Comparison of ENCODE assay signal across 25 cellular contexts in the genomic region with DNA sequence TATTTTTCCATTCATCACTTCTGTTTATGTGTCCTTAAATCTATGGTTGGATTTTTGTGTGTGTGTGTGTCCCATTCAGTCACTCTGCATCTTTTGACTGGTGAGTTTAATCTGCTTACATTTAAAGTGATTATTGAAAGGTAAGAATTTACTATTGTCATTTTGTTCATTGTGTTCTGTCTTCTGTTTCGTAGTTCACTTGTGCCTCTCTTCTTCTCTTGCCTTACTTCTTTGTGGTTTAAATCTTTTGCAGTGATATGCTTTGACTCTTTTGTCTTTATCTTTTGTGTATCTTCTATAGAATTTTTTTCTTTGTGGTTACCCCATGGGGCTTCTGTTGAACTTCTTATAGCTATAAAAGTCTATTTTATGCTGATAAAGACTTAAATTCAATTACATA.
A peak's percentile ranks its signal among the peaks of the same experiment; 100 is the strongest.
DNase-seq lines count a peak whose midpoint lies in the region; ATAC-seq, FAIRE-seq and TF ChIP-seq lines count a peak whose summit lies in the region.
"Had no signal": no experiment of that assay in that cellular context is flagged by ENCODE, and none has a peak within 500 bp of the region (broad histone marks: within the 10 kb centered on the region; RNA-seq: fewer than 3 reads in every experiment).

No MANE protein-coding gene starts in this region.

- TF ChIP-seq EP300 in H1 (IDR thresholded peaks at IDR 0.05; ENCODE audit: borderline replicate concordance in 1 of 2, low read depth in 2 of 2, low read length in 2 of 2) (no peak), neural cell (conservative IDR thresholded peaks at IDR 0.05; ENCODE audit: poor library complexity, severe bottlenecking) (no peak), upper lobe of left lung (IDR thresholded peaks at IDR 0.05) (no peak)

- H4K20me1 ChIP-seq in H1 (replicated peaks in 1 of 2; ENCODE audit: control insufficient read depth in 1 of 2, insufficient read depth in 2 of 2, low read length in 2 of 2) = no peaks in the 10 kb centered on the region
- no peaks in the 10 kb centered on the region for H4K20me1 ChIP-seq in neural cell (ENCODE audit: insufficient read depth)
- H4K20me1 ChIP-seq: BLaER1 had no signal

- H3K56ac ChIP-seq in H1 (replicated peaks; ENCODE audit: insufficient read length, low read depth, low read length) = peak overlapping the region; percentile 51

- no peaks in the 10 kb centered on the region for H3K79me1 ChIP-seq in H1 (ENCODE audit: low read depth, low read length)

- CTCF ChIA-PET in H1 (lab: Charles Lee; ENCODE audit: partially characterized antibody) = no interaction called here

- POLR2A ChIA-PET in H1 (lab: Charles Lee; ENCODE audit: partially characterized antibody) = no interaction called here

- H4K8ac ChIP-seq in H1 (ENCODE audit: extremely low read depth, insufficient read depth, low read length) = no peak overlapping the region

- in situ Hi-C loops in HAP-1 (cut with MboI; ENCODE audit: low sequenced_read_pairs) = no loop called here

- H2BK15ac ChIP-seq in H1 (ENCODE audit: low read length) = no peak overlapping the region

- H3K4me3 ChIP-seq in HAP-1 (no peak overlapping the region), H1 (ENCODE audit: extremely low read depth in 1 of 4, insufficient read depth in 2 of 4, low read depth in 3 of 4, low read length in 4 of 4) (no peak overlapping the region), neural cell (ENCODE audit: low read length) (no peak overlapping the region), upper lobe of left lung (no peak overlapping the region)
- H3K4me3 ChIP-seq: BLaER1, GM12878 had no signal

- H3K18ac ChIP-seq in H1 (ENCODE audit: extremely low read depth, low read length) = no peak overlapping the region

- peak; percentile 35 to 99 for DNase-seq in HAP-1 (ENCODE audit: low spot score in 2 of 2)
- no peak for DNase-seq in H1 (ENCODE audit: low read depth in 1 of 2, low spot score in 2 of 2)
- DNase-seq in upper lobe of left lung = no peak
- DNase-seq: 8988T; ACHN; BE2C; C1 segment of cervical spinal cord; CD4-positive, alpha-beta memory T cell; CD4-positive, CD25-positive, alpha-beta regulatory T cell; CD8-positive, alpha-beta memory T cell; COR-L47; DMS 273 treated with DMSO at 0.1 percent for 48 hours; DMS153; DMS53; DMS79; DND-41; EL; GDM1 had no signal

- TF ChIP-seq POLR2A in H1 (IDR thresholded peaks at IDR 0.05; ENCODE audit: control extremely low read depth in 1 of 2, low read depth in 2 of 2, low read length in 2 of 2) = no peak
- TF ChIP-seq POLR2A in upper lobe of left lung (IDR thresholded peaks at IDR 0.05) = no peak

- H3K79me2 ChIP-seq in H1 (ENCODE audit: control insufficient read depth in 1 of 2, insufficient read depth in 2 of 2, low read length in 2 of 2) = no peaks in the 10 kb centered on the region
- H3K79me2 ChIP-seq in neural cell (replicated peaks; ENCODE audit: insufficient read depth, low read length) = no peaks in the 10 kb centered on the region

- H3K14ac ChIP-seq in H1 (ENCODE audit: insufficient read length) = no peak overlapping the region

- H3F3A ChIP-seq in neural cell (ENCODE audit: insufficient read depth, low read length, poor library complexity, severe bottlenecking) = no peaks in the 10 kb centered on the region

- ATAC-seq in upper lobe of left lung (ENCODE audit: low FRiP score in 2 of 2) (no peak), GM21360 (IDR thresholded peaks at IDR 0.05; ENCODE audit: unreplicated experiment) (no peak)
- ATAC-seq: GM12878 had no signal

- H2AK5ac ChIP-seq in H1 (ENCODE audit: low read depth, low read length) = no peak overlapping the region

- H3K27me3 ChIP-seq in HAP-1 (ENCODE audit: low read depth) (no peaks in the 10 kb centered on the region), H1 (replicated peaks in 1 of 4; ENCODE audit: control insufficient read depth in 3 of 4, extremely low read depth in 1 of 4, insufficient read depth in 3 of 4, low read length in 3 of 4) (no peaks in the 10 kb centered on the region), neural cell (ENCODE audit: insufficient read depth, low read depth, low read length) (no peaks in the 10 kb centered on the region), upper lobe of left lung (no peaks in the 10 kb centered on the region)
- H3K27me3 ChIP-seq: BE2C, BLaER1 had no signal

- H2BK5ac ChIP-seq in H1 (ENCODE audit: low read depth, low read length) = no peak overlapping the region

- H2BK12ac ChIP-seq in H1 (ENCODE audit: low read depth, low read length) = no peak overlapping the region

- no peak overlapping the region for H2BK20ac ChIP-seq in H1 (ENCODE audit: low read length)

- no peak overlapping the region for H2BK120ac ChIP-seq in H1 (replicated peaks; ENCODE audit: low read depth, low read length)

- no peak overlapping the region for H3K9ac ChIP-seq in H1 (replicated peaks in 1 of 4; ENCODE audit: extremely low read depth in 1 of 4, low read depth in 3 of 4, low read length in 3 of 4)
- no peak overlapping the region for H3K9ac ChIP-seq in neural cell (ENCODE audit: low read length)
- H3K9ac ChIP-seq: BLaER1 had no signal

- 71% methylated on average over 1 of the region's 1 CpG; no CpG with 5 or more reads in 1 of the 2 experiments for WGBS in H1 (ENCODE audit: extremely low coverage in 1 of 2, insufficient coverage in 1 of 2, insufficient read length in 1 of 2, insufficient replicate concordance in 2 of 2, low coverage in 1 of 2, low lambda C conversion rate in 2 of 2, missing lambda C conversion rate in 1 of 2), 2 experiments
- 85% methylated on average over 1 of the region's 1 CpG for WGBS in upper lobe of left lung, 2 donors

- H3K4me2 ChIP-seq in H1 (ENCODE audit: insufficient read depth in 1 of 2, low read depth in 2 of 2, low read length in 2 of 2) = no peak overlapping the region
- no peak overlapping the region for H3K4me2 ChIP-seq in neural cell (ENCODE audit: low read length)
- H3K4me2 ChIP-seq: BLaER1 had no signal

- no peak for FAIRE-seq in H1 (lab: Jason Lieb, UNC)
- FAIRE-seq: A204.1, GM12878, GM12892, GM18507 had no signal

- peaks cover 22% of the 10 kb centered on the region for H3K4me1 ChIP-seq in HAP-1
- H3K4me1 ChIP-seq in H1 (replicated peaks in 1 of 4; ENCODE audit: control insufficient read depth in 3 of 4, insufficient read depth in 4 of 4, low read length in 3 of 4) = no peaks in the 10 kb centered on the region
- H3K4me1 ChIP-seq in upper lobe of left lung = no peaks in the 10 kb centered on the region
- H3K4me1 ChIP-seq: BE2C, BLaER1 had no signal

- TF ChIP-seq RAD21 in H1 (IDR thresholded peaks at IDR 0.05 in 1 of 2, conservative IDR thresholded peaks at IDR 0.05 in 1 of 2; ENCODE audit: low read depth in 2 of 2, low read length in 2 of 2) (no peak), neural cell (conservative IDR thresholded peaks at IDR 0.05) (no peak)

- no peak overlapping the region for H3K23ac ChIP-seq in H1 (ENCODE audit: insufficient read length)

- no peak overlapping the region for H4K91ac ChIP-seq in H1 (replicated peaks; ENCODE audit: insufficient read length, low read length)

- H3K9me3 ChIP-seq in HAP-1 (0 out of 2 replicates have a peak, but pooled peaks cover 4% of the 10 kb centered on the region), H1 (ENCODE audit: insufficient read depth in 2 of 2, low read depth in 1 of 2, low read length in 1 of 2) (no peaks in the 10 kb centered on the region), neural cell (ENCODE audit: low read length) (no peaks in the 10 kb centered on the region), upper lobe of left lung (no peaks in the 10 kb centered on the region)
- H3K9me3 ChIP-seq: BE2C, BLaER1 had no signal

- H2AFZ ChIP-seq in H1 (ENCODE audit: low read length) (no peak overlapping the region), neural cell (ENCODE audit: low read depth, low read length) (no peak overlapping the region)

- H3K23me2 ChIP-seq in H1 (ENCODE audit: low read depth, low read length) = no peaks in the 10 kb centered on the region

- H3K36me3 ChIP-seq in HAP-1 (replicated peaks) (no peaks in the 10 kb centered on the region), H1 (ENCODE audit: control insufficient read depth in 2 of 4, insufficient read depth in 4 of 4, low read length in 3 of 4) (no peaks in the 10 kb centered on the region), neural cell (ENCODE audit: insufficient read depth, low read length) (no peaks in the 10 kb centered on the region), upper lobe of left lung (no peaks in the 10 kb centered on the region)
- H3K36me3 ChIP-seq: BE2C, BLaER1 had no signal

- TF ChIP-seq CTCF in H1 (IDR thresholded peaks at IDR 0.05; ENCODE audit: control extremely low read depth in 1 of 3, insufficient read depth in 1 of 3, low read depth in 1 of 3, low read length in 3 of 3) (no peak), neural cell (IDR thresholded peaks at IDR 0.05; ENCODE audit: poor library complexity, severe bottlenecking) (no peak), upper lobe of left lung (IDR thresholded peaks at IDR 0.05) (no peak)

- no peak overlapping the region for H3K27ac ChIP-seq in H1 (ENCODE audit: low read depth, low read length)
- H3K27ac ChIP-seq in neural cell (ENCODE audit: low read length) = peak overlapping the region; percentile 42
- no peak overlapping the region for H3K27ac ChIP-seq in upper lobe of left lung
- H3K27ac ChIP-seq: BLaER1 had no signal

- no peaks in the 10 kb centered on the region for H3K9me2 ChIP-seq in neural cell (ENCODE audit: insufficient read depth, low read length)

- no peak overlapping the region for H3K4ac ChIP-seq in H1 (replicated peaks; ENCODE audit: insufficient read length, low read depth, low read length)

- no peak overlapping the region for H4K5ac ChIP-seq in H1 (ENCODE audit: insufficient read length, low read depth, low read length)

TF ChIP-seq in H1, 55 proteins besides CTCF, POLR2A, EP300 and RAD21 (continues in another document):
- no peak for TF ChIP-seq BACH1 (IDR thresholded peaks at IDR 0.05; ENCODE audit: low read length)
- no peak for TF ChIP-seq POU5F1 (IDR thresholded peaks at IDR 0.05; ENCODE audit: low read depth, low read length)
- no peak for TF ChIP-seq GABPA (IDR thresholded peaks at IDR 0.05; ENCODE audit: borderline replicate concordance, insufficient read depth, low read length)

TF ChIP-seq in neural cell, 6 proteins besides CTCF, POLR2A, EP300 and RAD21 (continues in another document):
- TF ChIP-seq POLR2AphosphoS5 (IDR thresholded peaks at IDR 0.05) (no peak), TAF1 (IDR thresholded peaks at IDR 0.05; ENCODE audit: low read depth) (no peak), EZH2 (IDR thresholded peaks at IDR 0.05; ENCODE audit: borderline replicate concordance, insufficient read depth, low read length, poor library complexity, severe bottlenecking) (no peak)

Comparison
In these comparisons a context has a peak if more than half of its experiments do, and no peak if none do; other contexts are left out.
1. DNase-seq: peak in HAP-1 (2 of 2); none in H1 (0 of 2) and upper lobe of left lung (0 of 2).